In genomic region chr17:9021985-9022552, GRCh38 we compare ENCODE assay signal across 9 cellular contexts. TPM values are rescaled to one million over a fixed set of nuclear protein-coding genes. Genes with fewer than 3 reads are reported as not detected.
A peak's percentile ranks its signal among the peaks of the same experiment; 100 is the strongest.
DNase-seq lines count a peak whose midpoint lies in the region; ATAC-seq and TF ChIP-seq lines count a peak whose summit lies in the region.
"Had no signal": no experiment of that assay in that cellular context is flagged by ENCODE, and none has a peak within 500 bp of the region (broad histone marks: within the 10 kb centered on the region; RNA-seq: fewer than 3 reads in every experiment).

No MANE protein-coding gene starts in this region.

- H3K27ac ChIP-seq in parathyroid adenoma = no peak overlapping the region

- CTCF ChIA-PET in activated CD8-positive, alpha-beta memory T cell treated with anti-CD3 and anti-CD28 coated beads, Interleukin-2, amount 10 ng/mL, durations not matched to agents 7 days and 5 days (lab: Charles Lee) = interaction anchor here (0.9 kb wide), 1 partner anchor 24 kb away, joined by 3 read pairs; no protein-coding TSS in a partner anchor

- peaks cover 2% of the 10 kb centered on the region for H3K36me3 Mint-ChIP-seq in activated CD8-positive, alpha-beta memory T cell treated with anti-CD3 and anti-CD28 coated beads, Interleukin-2, amount 10 ng/mL, durations not matched to agents 7 days and 5 days
- H3K36me3 Mint-ChIP-seq in glutamatergic neuron (ENCODE audit: unreplicated experiment) = no peaks in the 10 kb centered on the region

- H3K9ac ChIP-seq in parathyroid adenoma = no peak overlapping the region

- no peaks in the 10 kb centered on the region for H3K9me3 Mint-ChIP-seq in activated CD8-positive, alpha-beta memory T cell treated with anti-CD3 and anti-CD28 coated beads, Interleukin-2, amount 10 ng/mL, durations not matched to agents 7 days and 5 days (ENCODE audit: low read depth)
- H3K9me3 Mint-ChIP-seq in glutamatergic neuron (ENCODE audit: unreplicated experiment) = peaks cover 4% of the 10 kb centered on the region

- H3K36me3 ChIP-seq in parathyroid adenoma (ENCODE audit: control insufficient read depth, insufficient read depth, low read length) = no peaks in the 10 kb centered on the region
- H3K36me3 ChIP-seq: adrenal gland had no signal

- no peaks in the 10 kb centered on the region for H3K27me3 ChIP-seq in parathyroid adenoma (ENCODE audit: control insufficient read depth, insufficient read depth, low read length)

- H3K4me1 ChIP-seq in parathyroid adenoma = no peaks in the 10 kb centered on the region

- H3K9me3 ChIP-seq in parathyroid adenoma (ENCODE audit: control insufficient read depth, low read length) = no peaks in the 10 kb centered on the region
- H3K9me3 ChIP-seq: adrenal gland had no signal

- peak overlapping the region; percentile 65 for H2AFZ ChIP-seq in parathyroid adenoma

- DNase-seq in activated naive CD4-positive, alpha-beta T cell treated with Interleukin-2 at 50 U/mL for 16 hours = peak; percentile 4
- DNase-seq in activated naive CD4-positive, alpha-beta T cell (lab: John Stamatoyannopoulos, UW) = no peak
- no peak for DNase-seq in activated CD8-positive, alpha-beta memory T cell treated with anti-CD3 and anti-CD28 coated beads, Interleukin-2, amount 10 ng/mL, durations not matched to agents 7 days and 5 days
- peak; percentile 73 for DNase-seq in glutamatergic neuron
- DNase-seq in dedifferentiated amniotic fluid mesenchymal stem cell (ENCODE audit: extremely low spot score) = no peak
- DNase-seq in GDM1 (lab: John Stamatoyannopoulos, UW) = no peak
- DNase-seq in SW 1271 (lab: John Stamatoyannopoulos, UW) = no peak

- H3K4me3 ChIP-seq in parathyroid adenoma (ENCODE audit: low read depth, low read length) = peak overlapping the region; percentile 54

- H3K27me3 Mint-ChIP-seq in activated CD8-positive, alpha-beta memory T cell treated with anti-CD3 and anti-CD28 coated beads, Interleukin-2, amount 10 ng/mL, durations not matched to agents 7 days and 5 days = peaks cover 66% of the 10 kb centered on the region
- H3K27me3 Mint-ChIP-seq in glutamatergic neuron (ENCODE audit: unreplicated experiment) = peaks cover 13% of the 10 kb centered on the region

- peak overlapping the region; percentile 53 for H3K4me3 Mint-ChIP-seq in activated CD8-positive, alpha-beta memory T cell treated with anti-CD3 and anti-CD28 coated beads, Interleukin-2, amount 10 ng/mL, durations not matched to agents 7 days and 5 days
- H3K4me3 Mint-ChIP-seq in glutamatergic neuron (ENCODE audit: unreplicated experiment) = no peak overlapping the region

- no peak overlapping the region for H3K27ac Mint-ChIP-seq in activated CD8-positive, alpha-beta memory T cell treated with anti-CD3 and anti-CD28 coated beads, Interleukin-2, amount 10 ng/mL, durations not matched to agents 7 days and 5 days
- H3K27ac Mint-ChIP-seq in glutamatergic neuron (ENCODE audit: unreplicated experiment) = no peak overlapping the region

- TF ChIP-seq CTCF in glutamatergic neuron (IDR thresholded peaks at IDR 0.05; ENCODE audit: partially characterized antibody, unreplicated experiment) (no peak), parathyroid adenoma (IDR thresholded peaks at IDR 0.05) (no peak)

- peaks cover 7% of the 10 kb centered on the region for H3K4me1 Mint-ChIP-seq in activated CD8-positive, alpha-beta memory T cell treated with anti-CD3 and anti-CD28 coated beads, Interleukin-2, amount 10 ng/mL, durations not matched to agents 7 days and 5 days
- H3K4me1 Mint-ChIP-seq in glutamatergic neuron (ENCODE audit: low read depth, unreplicated experiment) = no peaks in the 10 kb centered on the region

- ATAC-seq in activated CD8-positive, alpha-beta memory T cell treated with anti-CD3 and anti-CD28 coated beads, Interleukin-2, amount 10 ng/mL, durations not matched to agents 7 days and 5 days = no peak

- H3K4me2 ChIP-seq in parathyroid adenoma (ENCODE audit: low read length) = peak overlapping the region; percentile 73

- no peaks in the 10 kb centered on the region for H3K79me2 ChIP-seq in parathyroid adenoma

RNA-seq across cellular contexts. Expression of gene NTN1, which starts 0.8 kb away (rescaled TPM):
- total RNA-seq in activated CD8-positive, alpha-beta memory T cell treated with anti-CD3 and anti-CD28 coated beads, Interleukin-2, amount 10 ng/mL, durations not matched to agents 7 days and 5 days = under 1 TPM in 1 of 2 experiments, not detected in 1; 0.28 TPM
- 0.76 TPM for total RNA-seq in glutamatergic neuron (ENCODE audit: unreplicated experiment)

RNA-seq across cellular contexts. Expression of gene PIK3R5, which starts 56.6 kb away (rescaled TPM):
- 10 to 100 TPM; 48.9 to 51.2 TPM for total RNA-seq in activated CD8-positive, alpha-beta memory T cell treated with anti-CD3 and anti-CD28 coated beads, Interleukin-2, amount 10 ng/mL, durations not matched to agents 7 days and 5 days
- not detected for total RNA-seq in glutamatergic neuron (ENCODE audit: unreplicated experiment)

Comparison
In these comparisons a context has a peak if more than half of its experiments do, and no peak if none do; other contexts are left out.
1. DNase-seq: peak in activated naive CD4-positive, alpha-beta T cell treated with Interleukin-2 at 50 U/mL for 16 hours (single experiment) and glutamatergic neuron (single experiment); none in activated naive CD4-positive, alpha-beta T cell (0 of 4), activated CD8-positive, alpha-beta memory T cell treated with anti-CD3 and anti-CD28 coated beads, Interleukin-2, amount 10 ng/mL, durations not matched to agents 7 days and 5 days (single experiment), dedifferentiated amniotic fluid mesenchymal stem cell (single experiment), GDM1 (single experiment) and SW 1271 (0 of 2).
2. RNA of gene PIK3R5, which starts 56.6 kb away (total RNA-seq): 48.9 to 51.2 TPM in activated CD8-positive, alpha-beta memory T cell treated with anti-CD3 and anti-CD28 coated beads, Interleukin-2, amount 10 ng/mL, durations not matched to agents 7 days and 5 days; not detected in glutamatergic neuron (single experiment); every median in the first group is over 10 times any median in the second.